In the genomic region with DNA sequence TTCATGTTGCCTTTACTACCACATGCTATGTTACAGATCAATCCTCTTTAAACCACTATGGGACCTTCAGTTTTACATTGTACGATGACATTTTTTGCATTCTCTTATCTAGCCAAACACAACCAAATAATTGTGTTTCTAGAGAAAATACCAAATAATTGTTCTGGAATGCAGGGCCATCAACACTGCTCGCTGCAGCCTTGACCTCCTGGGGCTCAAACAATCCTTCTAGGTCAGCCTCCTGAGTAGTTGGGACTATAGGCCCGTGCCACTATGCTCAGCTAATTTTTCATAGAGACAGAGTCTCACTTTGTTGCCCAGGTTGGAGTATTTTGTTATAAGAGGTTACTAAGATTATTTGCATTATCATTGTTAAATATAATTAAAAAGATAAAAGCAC, we compare ENCODE assay signal across 1 cellular context.
TF ChIP-seq lines count a peak whose summit lies in the region.

No MANE protein-coding gene starts in this region.

TF ChIP-seq in H1, 55 proteins besides CTCF, POLR2A, EP300 and RAD21 (continued from another document):
- TF ChIP-seq, protein P1, sequence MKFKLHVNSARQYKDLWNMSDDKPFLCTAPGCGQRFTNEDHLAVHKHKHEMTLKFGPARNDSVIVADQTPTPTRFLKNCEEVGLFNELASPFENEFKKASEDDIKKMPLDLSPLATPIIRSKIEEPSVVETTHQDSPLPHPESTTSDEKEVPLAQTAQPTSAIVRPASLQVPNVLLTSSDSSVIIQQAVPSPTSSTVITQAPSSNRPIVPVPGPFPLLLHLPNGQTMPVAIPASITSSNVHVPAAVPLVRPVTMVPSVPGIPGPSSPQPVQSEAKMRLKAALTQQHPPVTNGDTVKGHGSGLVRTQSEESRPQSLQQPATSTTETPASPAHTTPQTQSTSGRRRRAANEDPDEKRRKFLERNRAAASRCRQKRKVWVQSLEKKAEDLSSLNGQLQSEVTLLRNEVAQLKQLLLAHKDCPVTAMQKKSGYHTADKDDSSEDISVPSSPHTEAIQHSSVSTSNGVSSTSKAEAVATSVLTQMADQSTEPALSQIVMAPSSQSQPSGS (IDR thresholded peaks at IDR 0.05; ENCODE audit: low read length) = no peak
- TF ChIP-seq SP1 (IDR thresholded peaks at IDR 0.05; ENCODE audit: low read depth, low read length) (no peak), TEAD4 (IDR thresholded peaks at IDR 0.05; ENCODE audit: low read depth, low read length) (peak; percentile 55; the same call in 1 of the 2 replicates), RNF2 (IDR thresholded peaks at IDR 0.05; ENCODE audit: borderline replicate concordance, low read depth, low read length, missing control alignments, poor library complexity, severe bottlenecking) (no peak)
TF ChIP-seq in H1: peak in this region for 2.
